8 cellular contexts compared by ENCODE assay signal in the genomic region with DNA sequence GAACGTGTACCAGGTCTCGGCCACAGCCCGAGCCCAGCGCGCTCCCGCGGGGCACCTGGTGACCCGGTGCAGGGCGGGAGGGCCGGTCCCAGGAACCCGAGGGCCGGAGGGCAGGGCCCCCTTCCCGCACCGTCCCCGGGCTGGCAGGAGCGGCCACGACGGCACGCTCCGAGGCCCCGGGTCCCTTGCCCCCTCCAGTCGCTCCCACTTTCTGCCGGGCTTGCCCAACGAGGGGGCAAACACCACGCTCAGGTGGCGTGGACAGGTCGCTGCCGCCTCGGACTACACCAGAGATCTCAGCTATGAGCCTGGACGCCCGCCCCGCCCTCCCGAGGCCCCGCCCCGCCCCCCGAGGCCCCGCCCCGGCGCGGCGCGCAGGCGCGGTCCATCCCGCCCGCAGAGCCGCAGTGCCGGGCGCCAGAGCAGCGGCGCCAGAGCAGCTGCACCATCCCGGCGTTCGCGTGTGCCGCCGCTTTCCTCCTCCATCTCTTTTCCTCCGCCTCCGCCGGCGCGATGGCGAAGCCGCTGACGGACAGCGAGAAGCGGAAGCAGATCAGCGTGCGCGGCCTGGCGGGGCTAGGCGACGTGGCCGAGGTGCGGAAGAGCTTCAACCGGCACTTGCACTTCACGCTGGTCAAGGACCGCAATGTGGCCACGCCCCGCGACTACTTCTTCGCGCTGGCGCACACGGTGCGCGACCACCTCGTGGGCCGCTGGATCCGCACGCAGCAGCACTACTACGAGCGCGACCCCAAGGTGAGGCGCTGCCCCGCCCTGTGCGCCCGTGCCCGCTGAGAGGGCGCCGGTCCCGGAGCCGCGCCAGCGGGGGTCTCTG. TPM values are rescaled to one million over a fixed set of nuclear protein-coding genes. Genes with fewer than 3 reads are reported as not detected.
DNase-seq lines count a peak whose midpoint lies in the region; ATAC-seq and TF ChIP-seq lines count a peak whose summit lies in the region.

PYGB (plus strand) TSS at position 420 of the 835 bp plus-strand sequence; CDS start at position 514, 94 bp downstream.

- peak within 1 kb of the TSS; percentile 66 for H3K27ac Mint-ChIP-seq in activated T-helper 17 cell treated with anti-CD3 and anti-CD28 coated beads, Interleukin-2, amount 50 U/mL, for 72 hours
- H3K27ac Mint-ChIP-seq in naive thymus-derived CD8-positive, alpha-beta T cell = peak within 1 kb of the TSS; percentile 4 to 97 (median 92)

- H4K20me1 ChIP-seq in KMS-11 (ENCODE audit: insufficient read depth) = no peaks in the 10 kb centered on the region

- peak within 1 kb of the TSS; percentile 22; the same call in 1 of the 2 replicates for H3K27ac ChIP-seq in KMS-11
- peak within 1 kb of the TSS; percentile 79 for H3K27ac ChIP-seq in RWPE2 (ENCODE audit: poor library complexity, severe bottlenecking)

- H3K9me3 Mint-ChIP-seq in activated T-helper 17 cell treated with anti-CD3 and anti-CD28 coated beads, Interleukin-2, amount 50 U/mL, for 72 hours = no peaks in the 10 kb centered on the region
- peaks cover 0 to 6% (median 2%) of the 10 kb centered on the region in 9 donors for H3K9me3 Mint-ChIP-seq in naive thymus-derived CD8-positive, alpha-beta T cell

- ATAC-seq in GM21786 (IDR thresholded peaks at IDR 0.05; ENCODE audit: unreplicated experiment) (peak; percentile 55), RWPE2 (ENCODE audit: low read depth) (peak; percentile 55)
- peak; percentile 80 for ATAC-seq in activated T-helper 17 cell treated with anti-CD3 and anti-CD28 coated beads, Interleukin-2, amount 50 U/mL, for 72 hours (replicated peaks)
- peak; percentile 80 to 81 for ATAC-seq in naive thymus-derived CD8-positive, alpha-beta T cell

- no peaks in the 10 kb centered on the region for H3K36me3 ChIP-seq in KMS-11 (ENCODE audit: insufficient read depth)
- peaks cover 35% of the 10 kb centered on the region for H3K36me3 ChIP-seq in RWPE2 (ENCODE audit: low read depth)

- H3K4me3 ChIP-seq in KMS-11 (IDR thresholded peaks at IDR 0.05; ENCODE audit: insufficient read depth, low read depth, low read length) = no peak within 1 kb of the TSS
- H3K4me3 ChIP-seq in RWPE2 (ENCODE audit: severe bottlenecking) = peak within 1 kb of the TSS; percentile 96
- H3K4me3 ChIP-seq in fibroblast of mammary gland (ENCODE audit: control insufficient read depth, low read depth, low read length) = peak within 1 kb of the TSS; percentile 85

- H3K9me3 ChIP-seq in RWPE2 (ENCODE audit: severe bottlenecking) = peaks cover 3% of the 10 kb centered on the region

- H2AFZ ChIP-seq in KMS-11 (ENCODE audit: low read depth) = peak within 1 kb of the TSS; percentile 78

- DNase-seq in Daoy (ENCODE audit: low read depth) (peak; percentile 89), RWPE2 (ENCODE audit: low spot score) (no peak), fibroblast of mammary gland (ENCODE audit: low read depth) (peak; percentile 76)
- DNase-seq in naive thymus-derived CD8-positive, alpha-beta T cell = peak; percentile 45 to 82 (median 74)
- DNase-seq in stimulated activated naive CD4-positive, alpha-beta T cell (lab: John Stamatoyannopoulos, UW) = peak; percentile 50 to 80 (median 72)

- peaks cover 17% of the 10 kb centered on the region for H3K4me1 Mint-ChIP-seq in activated T-helper 17 cell treated with anti-CD3 and anti-CD28 coated beads, Interleukin-2, amount 50 U/mL, for 72 hours
- H3K4me1 Mint-ChIP-seq in naive thymus-derived CD8-positive, alpha-beta T cell = peaks cover 24 to 56% (median 46%) of the 10 kb centered on the region in 4 donors

- peak within 1 kb of the TSS; percentile 89 for H3K4me2 ChIP-seq in KMS-11

- H3K36me3 Mint-ChIP-seq in activated T-helper 17 cell treated with anti-CD3 and anti-CD28 coated beads, Interleukin-2, amount 50 U/mL, for 72 hours (ENCODE audit: low read depth) = no peaks in the 10 kb centered on the region
- peaks cover 4 to 7% (median 4%) of the 10 kb centered on the region in 3 donors for H3K36me3 Mint-ChIP-seq in naive thymus-derived CD8-positive, alpha-beta T cell

- no peak for TF ChIP-seq CTCF in KMS-11 (conservative IDR thresholded peaks at IDR 0.05; ENCODE audit: low read depth, low read length)
- no peak for TF ChIP-seq CTCF in RWPE2 (IDR thresholded peaks at IDR 0.05; ENCODE audit: poor library complexity, severe bottlenecking)
- no peak for TF ChIP-seq CTCF in fibroblast of mammary gland (conservative IDR thresholded peaks at IDR 0.05; ENCODE audit: control insufficient read depth, insufficient read depth, low read depth, low read length)

- no peaks in the 10 kb centered on the region for H3K27me3 ChIP-seq in KMS-11 (ENCODE audit: insufficient read depth, low read depth)
- H3K27me3 ChIP-seq in RWPE2 (ENCODE audit: insufficient read depth, poor library complexity, severe bottlenecking) = no peaks in the 10 kb centered on the region

- H3K9ac ChIP-seq in KMS-11 = peak within 1 kb of the TSS; percentile 32; the same call in 1 of the 2 replicates

- peaks cover 32% of the 10 kb centered on the region for H3K79me2 ChIP-seq in KMS-11 (ENCODE audit: insufficient read depth, low read depth)

- peaks cover 51% of the 10 kb centered on the region for H3K4me1 ChIP-seq in KMS-11 (ENCODE audit: low read depth, poor library complexity, severe bottlenecking)
- H3K4me1 ChIP-seq in RWPE2 (ENCODE audit: insufficient read depth, poor library complexity, severe bottlenecking) = peaks cover 28% of the 10 kb centered on the region

- peak within 1 kb of the TSS; percentile 89 for H3K4me3 Mint-ChIP-seq in activated T-helper 17 cell treated with anti-CD3 and anti-CD28 coated beads, Interleukin-2, amount 50 U/mL, for 72 hours
- H3K4me3 Mint-ChIP-seq in naive thymus-derived CD8-positive, alpha-beta T cell = peak within 1 kb of the TSS; percentile 87 to 100 (median 96)

- H3K27me3 Mint-ChIP-seq in activated T-helper 17 cell treated with anti-CD3 and anti-CD28 coated beads, Interleukin-2, amount 50 U/mL, for 72 hours = no peaks in the 10 kb centered on the region
- H3K27me3 Mint-ChIP-seq in naive thymus-derived CD8-positive, alpha-beta T cell = peaks cover 0 to 6% (median 0%) of the 10 kb centered on the region in 5 donors

- POLR2A ChIA-PET in naive thymus-derived CD8-positive, alpha-beta T cell (lab: Charles Lee) = interaction anchor here (0.9 to 5.0 kb wide), 7 partner anchors 10 to 190 kb away, joined by 3 to 61 read pairs (median 8); partner anchors contain the start of genes ACSS1, ENTPD6 and GINS1

RNA-seq across cellular contexts. Expression of gene PYGB, which starts in this region (rescaled TPM):
- total RNA-seq in Daoy (2014; rRNA removed; shearing (Covaris generic)) = 54.8 and 59.9 TPM in 2 replicates
- 10 to 100 TPM; 15.4 to 27.0 TPM for total RNA-seq in activated T-helper 17 cell treated with anti-CD3 and anti-CD28 coated beads, Interleukin-2, amount 50 U/mL, for 72 hours
- total RNA-seq in naive thymus-derived CD8-positive, alpha-beta T cell = 10 to 100 TPM; 50.2 to 54.4 TPM
- polyA plus RNA-seq in naive thymus-derived CD8-positive, alpha-beta T cell = 100 to 1,000 TPM in 1 of 3 donors, 10 to 100 TPM in 2; 39.9 to 107 (median 71.3) TPM
